1 cellular context compared by ENCODE assay signal in the genomic region with DNA sequence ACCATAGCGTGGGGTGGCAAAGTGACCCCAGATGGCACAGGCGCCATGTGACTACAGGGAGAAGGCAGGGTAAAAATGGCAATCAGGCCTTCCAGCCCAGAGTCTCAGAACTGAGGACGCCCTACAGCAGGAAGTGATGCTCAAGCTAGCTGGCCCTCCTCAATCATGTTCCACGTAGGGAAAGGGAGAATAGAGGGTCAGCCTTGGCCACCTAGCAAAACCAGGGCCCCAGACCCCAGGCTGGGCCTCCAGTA.
A peak's percentile ranks its signal among the peaks of the same experiment; 100 is the strongest.
TF ChIP-seq lines count a peak whose summit lies in the region.

No MANE protein-coding gene starts in this region.

TF ChIP-seq in GM12878, 131 proteins besides CTCF, POLR2A, EP300 and RAD21:
- no peak for TF ChIP-seq CBX5 (IDR thresholded peaks at IDR 0.05; ENCODE audit: low read depth)
- TF ChIP-seq, protein P1, sequence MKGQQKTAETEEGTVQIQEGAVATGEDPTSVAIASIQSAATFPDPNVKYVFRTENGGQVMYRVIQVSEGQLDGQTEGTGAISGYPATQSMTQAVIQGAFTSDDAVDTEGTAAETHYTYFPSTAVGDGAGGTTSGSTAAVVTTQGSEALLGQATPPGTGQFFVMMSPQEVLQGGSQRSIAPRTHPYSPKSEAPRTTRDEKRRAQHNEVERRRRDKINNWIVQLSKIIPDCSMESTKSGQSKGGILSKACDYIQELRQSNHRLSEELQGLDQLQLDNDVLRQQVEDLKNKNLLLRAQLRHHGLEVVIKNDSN (IDR thresholded peaks at IDR 0.05; ENCODE audit: borderline replicate concordance, extremely low read length, insufficient read depth, low read depth, low read length): peak; percentile 46
- TF ChIP-seq DPF2 (IDR thresholded peaks at IDR 0.05): no peak
- TF ChIP-seq, protein P2, sequence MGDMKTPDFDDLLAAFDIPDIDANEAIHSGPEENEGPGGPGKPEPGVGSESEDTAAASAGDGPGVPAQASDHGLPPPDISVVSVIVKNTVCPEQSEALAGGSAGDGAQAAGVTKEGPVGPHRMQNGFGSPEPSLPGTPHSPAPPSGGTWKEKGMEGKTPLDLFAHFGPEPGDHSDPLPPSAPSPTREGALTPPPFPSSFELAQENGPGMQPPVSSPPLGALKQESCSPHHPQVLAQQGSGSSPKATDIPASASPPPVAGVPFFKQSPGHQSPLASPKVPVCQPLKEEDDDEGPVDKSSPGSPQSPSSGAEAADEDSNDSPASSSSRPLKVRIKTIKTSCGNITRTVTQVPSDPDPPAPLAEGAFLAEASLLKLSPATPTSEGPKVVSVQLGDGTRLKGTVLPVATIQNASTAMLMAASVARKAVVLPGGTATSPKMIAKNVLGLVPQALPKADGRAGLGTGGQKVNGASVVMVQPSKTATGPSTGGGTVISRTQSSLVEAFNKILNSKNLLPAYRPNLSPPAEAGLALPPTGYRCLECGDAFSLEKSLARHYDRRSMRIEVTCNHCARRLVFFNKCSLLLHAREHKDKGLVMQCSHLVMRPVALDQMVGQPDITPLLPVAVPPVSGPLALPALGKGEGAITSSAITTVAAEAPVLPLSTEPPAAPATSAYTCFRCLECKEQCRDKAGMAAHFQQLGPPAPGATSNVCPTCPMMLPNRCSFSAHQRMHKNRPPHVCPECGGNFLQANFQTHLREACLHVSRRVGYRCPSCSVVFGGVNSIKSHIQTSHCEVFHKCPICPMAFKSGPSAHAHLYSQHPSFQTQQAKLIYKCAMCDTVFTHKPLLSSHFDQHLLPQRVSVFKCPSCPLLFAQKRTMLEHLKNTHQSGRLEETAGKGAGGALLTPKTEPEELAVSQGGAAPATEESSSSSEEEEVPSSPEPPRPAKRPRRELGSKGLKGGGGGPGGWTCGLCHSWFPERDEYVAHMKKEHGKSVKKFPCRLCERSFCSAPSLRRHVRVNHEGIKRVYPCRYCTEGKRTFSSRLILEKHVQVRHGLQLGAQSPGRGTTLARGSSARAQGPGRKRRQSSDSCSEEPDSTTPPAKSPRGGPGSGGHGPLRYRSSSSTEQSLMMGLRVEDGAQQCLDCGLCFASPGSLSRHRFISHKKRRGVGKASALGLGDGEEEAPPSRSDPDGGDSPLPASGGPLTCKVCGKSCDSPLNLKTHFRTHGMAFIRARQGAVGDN (IDR thresholded peaks at IDR 0.05): peak; percentile 98
- no peak for TF ChIP-seq BHLHE40 (IDR thresholded peaks at IDR 0.05; ENCODE audit: borderline replicate concordance in 1 of 2, low read depth in 2 of 2, low read length in 1 of 2)
- TF ChIP-seq, protein P3, sequence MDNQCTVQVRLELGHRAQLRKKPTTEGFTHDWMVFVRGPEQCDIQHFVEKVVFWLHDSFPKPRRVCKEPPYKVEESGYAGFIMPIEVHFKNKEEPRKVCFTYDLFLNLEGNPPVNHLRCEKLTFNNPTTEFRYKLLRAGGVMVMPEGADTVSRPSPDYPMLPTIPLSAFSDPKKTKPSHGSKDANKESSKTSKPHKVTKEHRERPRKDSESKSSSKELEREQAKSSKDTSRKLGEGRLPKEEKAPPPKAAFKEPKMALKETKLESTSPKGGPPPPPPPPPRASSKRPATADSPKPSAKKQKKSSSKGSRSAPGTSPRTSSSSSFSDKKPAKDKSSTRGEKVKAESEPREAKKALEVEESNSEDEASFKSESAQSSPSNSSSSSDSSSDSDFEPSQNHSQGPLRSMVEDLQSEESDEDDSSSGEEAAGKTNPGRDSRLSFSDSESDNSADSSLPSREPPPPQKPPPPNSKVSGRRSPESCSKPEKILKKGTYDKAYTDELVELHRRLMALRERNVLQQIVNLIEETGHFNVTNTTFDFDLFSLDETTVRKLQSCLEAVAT (IDR thresholded peaks at IDR 0.05): 0 out of 2 replicates have a peak, but pooled peaks have one; percentile 19
- TF ChIP-seq MTA2 (IDR thresholded peaks at IDR 0.05; ENCODE audit: low read depth): 0 out of 2 replicates have a peak, but pooled peaks have one; percentile 49
- TF ChIP-seq, protein P4, sequence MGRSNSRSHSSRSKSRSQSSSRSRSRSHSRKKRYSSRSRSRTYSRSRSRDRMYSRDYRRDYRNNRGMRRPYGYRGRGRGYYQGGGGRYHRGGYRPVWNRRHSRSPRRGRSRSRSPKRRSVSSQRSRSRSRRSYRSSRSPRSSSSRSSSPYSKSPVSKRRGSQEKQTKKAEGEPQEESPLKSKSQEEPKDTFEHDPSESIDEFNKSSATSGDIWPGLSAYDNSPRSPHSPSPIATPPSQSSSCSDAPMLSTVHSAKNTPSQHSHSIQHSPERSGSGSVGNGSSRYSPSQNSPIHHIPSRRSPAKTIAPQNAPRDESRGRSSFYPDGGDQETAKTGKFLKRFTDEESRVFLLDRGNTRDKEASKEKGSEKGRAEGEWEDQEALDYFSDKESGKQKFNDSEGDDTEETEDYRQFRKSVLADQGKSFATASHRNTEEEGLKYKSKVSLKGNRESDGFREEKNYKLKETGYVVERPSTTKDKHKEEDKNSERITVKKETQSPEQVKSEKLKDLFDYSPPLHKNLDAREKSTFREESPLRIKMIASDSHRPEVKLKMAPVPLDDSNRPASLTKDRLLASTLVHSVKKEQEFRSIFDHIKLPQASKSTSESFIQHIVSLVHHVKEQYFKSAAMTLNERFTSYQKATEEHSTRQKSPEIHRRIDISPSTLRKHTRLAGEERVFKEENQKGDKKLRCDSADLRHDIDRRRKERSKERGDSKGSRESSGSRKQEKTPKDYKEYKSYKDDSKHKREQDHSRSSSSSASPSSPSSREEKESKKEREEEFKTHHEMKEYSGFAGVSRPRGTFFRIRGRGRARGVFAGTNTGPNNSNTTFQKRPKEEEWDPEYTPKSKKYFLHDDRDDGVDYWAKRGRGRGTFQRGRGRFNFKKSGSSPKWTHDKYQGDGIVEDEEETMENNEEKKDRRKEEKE (IDR thresholded peaks at IDR 0.05): no peak
- TF ChIP-seq STAT3 (IDR thresholded peaks at IDR 0.05; ENCODE audit: low read depth, low read length): no peak
- TF ChIP-seq MTA3 (IDR thresholded peaks at IDR 0.05; ENCODE audit: borderline replicate concordance, low read length): peak; percentile 89; the same call in 1 of the 2 replicates
- TF ChIP-seq MYC (IDR thresholded peaks at IDR 0.05; ENCODE audit: insufficient read depth, insufficient read length, insufficient replicate concordance, low read length, severe bottlenecking): no peak
- TF ChIP-seq, protein P5, sequence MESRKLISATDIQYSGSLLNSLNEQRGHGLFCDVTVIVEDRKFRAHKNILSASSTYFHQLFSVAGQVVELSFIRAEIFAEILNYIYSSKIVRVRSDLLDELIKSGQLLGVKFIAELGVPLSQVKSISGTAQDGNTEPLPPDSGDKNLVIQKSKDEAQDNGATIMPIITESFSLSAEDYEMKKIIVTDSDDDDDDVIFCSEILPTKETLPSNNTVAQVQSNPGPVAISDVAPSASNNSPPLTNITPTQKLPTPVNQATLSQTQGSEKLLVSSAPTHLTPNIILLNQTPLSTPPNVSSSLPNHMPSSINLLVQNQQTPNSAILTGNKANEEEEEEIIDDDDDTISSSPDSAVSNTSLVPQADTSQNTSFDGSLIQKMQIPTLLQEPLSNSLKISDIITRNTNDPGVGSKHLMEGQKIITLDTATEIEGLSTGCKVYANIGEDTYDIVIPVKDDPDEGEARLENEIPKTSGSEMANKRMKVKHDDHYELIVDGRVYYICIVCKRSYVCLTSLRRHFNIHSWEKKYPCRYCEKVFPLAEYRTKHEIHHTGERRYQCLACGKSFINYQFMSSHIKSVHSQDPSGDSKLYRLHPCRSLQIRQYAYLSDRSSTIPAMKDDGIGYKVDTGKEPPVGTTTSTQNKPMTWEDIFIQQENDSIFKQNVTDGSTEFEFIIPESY (IDR thresholded peaks at IDR 0.05): no peak
- TF ChIP-seq RAD51 (IDR thresholded peaks at IDR 0.05): peak; percentile 65
- no peak for TF ChIP-seq IRF4 (IDR thresholded peaks at IDR 0.05; ENCODE audit: low read depth, low read length)
- TF ChIP-seq GATAD2B (conservative IDR thresholded peaks at IDR 0.05; ENCODE audit: low read depth): no peak
- TF ChIP-seq, protein P6, sequence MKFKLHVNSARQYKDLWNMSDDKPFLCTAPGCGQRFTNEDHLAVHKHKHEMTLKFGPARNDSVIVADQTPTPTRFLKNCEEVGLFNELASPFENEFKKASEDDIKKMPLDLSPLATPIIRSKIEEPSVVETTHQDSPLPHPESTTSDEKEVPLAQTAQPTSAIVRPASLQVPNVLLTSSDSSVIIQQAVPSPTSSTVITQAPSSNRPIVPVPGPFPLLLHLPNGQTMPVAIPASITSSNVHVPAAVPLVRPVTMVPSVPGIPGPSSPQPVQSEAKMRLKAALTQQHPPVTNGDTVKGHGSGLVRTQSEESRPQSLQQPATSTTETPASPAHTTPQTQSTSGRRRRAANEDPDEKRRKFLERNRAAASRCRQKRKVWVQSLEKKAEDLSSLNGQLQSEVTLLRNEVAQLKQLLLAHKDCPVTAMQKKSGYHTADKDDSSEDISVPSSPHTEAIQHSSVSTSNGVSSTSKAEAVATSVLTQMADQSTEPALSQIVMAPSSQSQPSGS (IDR thresholded peaks at IDR 0.05; ENCODE audit: low read length): 0 out of 2 replicates have a peak, but pooled peaks have one; percentile 4
- TF ChIP-seq NR2F1 (conservative IDR thresholded peaks at IDR 0.05): 0 out of 2 replicates have a peak, but pooled peaks have one; percentile 16
- TF ChIP-seq, protein P7, sequence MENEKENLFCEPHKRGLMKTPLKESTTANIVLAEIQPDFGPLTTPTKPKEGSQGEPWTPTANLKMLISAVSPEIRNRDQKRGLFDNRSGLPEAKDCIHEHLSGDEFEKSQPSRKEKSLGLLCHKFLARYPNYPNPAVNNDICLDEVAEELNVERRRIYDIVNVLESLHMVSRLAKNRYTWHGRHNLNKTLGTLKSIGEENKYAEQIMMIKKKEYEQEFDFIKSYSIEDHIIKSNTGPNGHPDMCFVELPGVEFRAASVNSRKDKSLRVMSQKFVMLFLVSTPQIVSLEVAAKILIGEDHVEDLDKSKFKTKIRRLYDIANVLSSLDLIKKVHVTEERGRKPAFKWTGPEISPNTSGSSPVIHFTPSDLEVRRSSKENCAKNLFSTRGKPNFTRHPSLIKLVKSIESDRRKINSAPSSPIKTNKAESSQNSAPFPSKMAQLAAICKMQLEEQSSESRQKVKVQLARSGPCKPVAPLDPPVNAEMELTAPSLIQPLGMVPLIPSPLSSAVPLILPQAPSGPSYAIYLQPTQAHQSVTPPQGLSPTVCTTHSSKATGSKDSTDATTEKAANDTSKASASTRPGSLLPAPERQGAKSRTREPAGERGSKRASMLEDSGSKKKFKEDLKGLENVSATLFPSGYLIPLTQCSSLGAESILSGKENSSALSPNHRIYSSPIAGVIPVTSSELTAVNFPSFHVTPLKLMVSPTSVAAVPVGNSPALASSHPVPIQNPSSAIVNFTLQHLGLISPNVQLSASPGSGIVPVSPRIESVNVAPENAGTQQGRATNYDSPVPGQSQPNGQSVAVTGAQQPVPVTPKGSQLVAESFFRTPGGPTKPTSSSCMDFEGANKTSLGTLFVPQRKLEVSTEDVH (IDR thresholded peaks at IDR 0.05; ENCODE audit: low read depth, partially characterized antibody): peak; percentile 14
- no peak for TF ChIP-seq CBFB (IDR thresholded peaks at IDR 0.05; ENCODE audit: low read depth)
TF ChIP-seq in GM12878: peak in this region for 9.
